Comparison of ENCODE assay signal across 1 cellular context in the genomic region with DNA sequence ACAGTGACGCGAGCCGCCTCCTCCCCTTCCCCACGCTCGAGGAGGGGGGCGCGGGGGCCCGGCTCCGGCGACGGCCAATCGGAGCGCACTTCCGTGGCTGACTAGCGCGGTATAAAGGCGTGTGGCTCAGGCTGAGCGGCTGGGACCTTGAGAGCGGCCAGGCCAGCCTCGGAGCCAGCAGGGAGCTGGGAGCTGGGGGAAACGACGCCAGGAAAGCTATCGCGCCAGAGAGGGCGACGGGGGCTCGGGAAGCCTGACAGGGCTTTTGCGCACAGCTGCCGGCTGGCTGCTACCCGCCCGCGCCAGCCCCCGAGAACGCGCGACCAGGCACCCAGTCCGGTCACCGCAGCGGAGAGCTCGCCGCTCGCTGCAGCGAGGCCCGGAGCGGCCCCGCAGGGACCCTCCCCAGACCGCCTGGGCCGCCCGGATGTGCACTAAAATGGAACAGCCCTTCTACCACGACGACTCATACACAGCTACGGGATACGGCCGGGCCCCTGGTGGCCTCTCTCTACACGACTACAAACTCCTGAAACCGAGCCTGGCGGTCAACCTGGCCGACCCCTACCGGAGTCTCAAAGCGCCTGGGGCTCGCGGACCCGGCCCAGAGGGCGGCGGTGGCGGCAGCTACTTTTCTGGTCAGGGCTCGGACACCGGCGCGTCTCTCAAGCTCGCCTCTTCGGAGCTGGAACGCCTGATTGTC.
TF ChIP-seq lines count a peak whose summit lies in the region.

A gene (plus strand): TSS at position 142 of the 703 bp plus-strand sequence. CDS start 286 bp downstream, at position 428.

TF ChIP-seq in HepG2, 621 proteins besides CTCF, POLR2A, EP300 and RAD21 (continued from another document and continues in another):
- no peak for TF ChIP-seq NFE2 (CRISPR knock-in tag; IDR thresholded peaks at IDR 0.05)
- TF ChIP-seq THYN1 (CRISPR knock-in tag; IDR thresholded peaks at IDR 0.05; ENCODE audit: borderline replicate concordance, low read depth) = no peak
- peak; percentile 99 for TF ChIP-seq SAP130 (CRISPR knock-in tag; IDR thresholded peaks at IDR 0.05; ENCODE audit: low read depth)
- TF ChIP-seq SP2 (CRISPR knock-in tag; IDR thresholded peaks at IDR 0.05) = no peak
- TF ChIP-seq GATA4 (IDR thresholded peaks at IDR 0.05; ENCODE audit: borderline replicate concordance, low read depth) = peak; percentile 93
- no peak for TF ChIP-seq ZNF296 (CRISPR knock-in tag; conservative IDR thresholded peaks at IDR 0.05)
- TF ChIP-seq, protein P1, sequence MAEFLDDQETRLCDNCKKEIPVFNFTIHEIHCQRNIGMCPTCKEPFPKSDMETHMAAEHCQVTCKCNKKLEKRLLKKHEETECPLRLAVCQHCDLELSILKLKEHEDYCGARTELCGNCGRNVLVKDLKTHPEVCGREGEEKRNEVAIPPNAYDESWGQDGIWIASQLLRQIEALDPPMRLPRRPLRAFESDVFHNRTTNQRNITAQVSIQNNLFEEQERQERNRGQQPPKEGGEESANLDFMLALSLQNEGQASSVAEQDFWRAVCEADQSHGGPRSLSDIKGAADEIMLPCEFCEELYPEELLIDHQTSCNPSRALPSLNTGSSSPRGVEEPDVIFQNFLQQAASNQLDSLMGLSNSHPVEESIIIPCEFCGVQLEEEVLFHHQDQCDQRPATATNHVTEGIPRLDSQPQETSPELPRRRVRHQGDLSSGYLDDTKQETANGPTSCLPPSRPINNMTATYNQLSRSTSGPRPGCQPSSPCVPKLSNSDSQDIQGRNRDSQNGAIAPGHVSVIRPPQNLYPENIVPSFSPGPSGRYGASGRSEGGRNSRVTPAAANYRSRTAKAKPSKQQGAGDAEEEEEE (CRISPR knock-in tag; IDR thresholded peaks at IDR 0.05; ENCODE audit: borderline replicate concordance) = no peak
- no peak for TF ChIP-seq HDAC6 (IDR thresholded peaks at IDR 0.05; ENCODE audit: low read depth, low read length)
- TF ChIP-seq, protein P2, sequence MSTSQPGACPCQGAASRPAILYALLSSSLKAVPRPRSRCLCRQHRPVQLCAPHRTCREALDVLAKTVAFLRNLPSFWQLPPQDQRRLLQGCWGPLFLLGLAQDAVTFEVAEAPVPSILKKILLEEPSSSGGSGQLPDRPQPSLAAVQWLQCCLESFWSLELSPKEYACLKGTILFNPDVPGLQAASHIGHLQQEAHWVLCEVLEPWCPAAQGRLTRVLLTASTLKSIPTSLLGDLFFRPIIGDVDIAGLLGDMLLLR (CRISPR knock-in tag; IDR thresholded peaks at IDR 0.05) = 0 out of 2 replicates have a peak, but pooled peaks have one; percentile 45
- peak; percentile 67; the same call in 1 of the 2 replicates for TF ChIP-seq ZNF451 (CRISPR knock-in tag; IDR thresholded peaks at IDR 0.05)
- peak; percentile 95 for TF ChIP-seq TSC22D2 (CRISPR knock-in tag; IDR thresholded peaks at IDR 0.05; ENCODE audit: borderline replicate concordance)
- no peak; the same call in 1 of the 2 replicates for TF ChIP-seq RNF2 (conservative IDR thresholded peaks at IDR 0.05; ENCODE audit: low read depth)
- no peak for TF ChIP-seq ZNF3 (CRISPR knock-in tag; IDR thresholded peaks at IDR 0.05)
- TF ChIP-seq ZBTB1 (CRISPR knock-in tag; IDR thresholded peaks at IDR 0.05; ENCODE audit: borderline replicate concordance) = peak; percentile 74; the same call in 1 of the 2 replicates
- TF ChIP-seq, protein P3, sequence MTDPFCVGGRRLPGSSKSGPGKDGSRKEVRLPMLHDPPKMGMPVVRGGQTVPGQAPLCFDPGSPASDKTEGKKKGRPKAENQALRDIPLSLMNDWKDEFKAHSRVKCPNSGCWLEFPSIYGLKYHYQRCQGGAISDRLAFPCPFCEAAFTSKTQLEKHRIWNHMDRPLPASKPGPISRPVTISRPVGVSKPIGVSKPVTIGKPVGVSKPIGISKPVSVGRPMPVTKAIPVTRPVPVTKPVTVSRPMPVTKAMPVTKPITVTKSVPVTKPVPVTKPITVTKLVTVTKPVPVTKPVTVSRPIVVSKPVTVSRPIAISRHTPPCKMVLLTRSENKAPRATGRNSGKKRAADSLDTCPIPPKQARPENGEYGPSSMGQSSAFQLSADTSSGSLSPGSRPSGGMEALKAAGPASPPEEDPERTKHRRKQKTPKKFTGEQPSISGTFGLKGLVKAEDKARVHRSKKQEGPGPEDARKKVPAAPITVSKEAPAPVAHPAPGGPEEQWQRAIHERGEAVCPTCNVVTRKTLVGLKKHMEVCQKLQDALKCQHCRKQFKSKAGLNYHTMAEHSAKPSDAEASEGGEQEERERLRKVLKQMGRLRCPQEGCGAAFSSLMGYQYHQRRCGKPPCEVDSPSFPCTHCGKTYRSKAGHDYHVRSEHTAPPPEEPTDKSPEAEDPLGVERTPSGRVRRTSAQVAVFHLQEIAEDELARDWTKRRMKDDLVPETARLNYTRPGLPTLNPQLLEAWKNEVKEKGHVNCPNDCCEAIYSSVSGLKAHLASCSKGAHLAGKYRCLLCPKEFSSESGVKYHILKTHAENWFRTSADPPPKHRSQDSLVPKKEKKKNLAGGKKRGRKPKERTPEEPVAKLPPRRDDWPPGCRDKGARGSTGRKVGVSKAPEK (CRISPR knock-in tag; IDR thresholded peaks at IDR 0.05; ENCODE audit: borderline replicate concordance) = no peak
- TF ChIP-seq ZNF674 (CRISPR knock-in tag; IDR thresholded peaks at IDR 0.05; ENCODE audit: low read depth) = 0 out of 2 replicates have a peak, but pooled peaks have one; percentile 56
- no peak for TF ChIP-seq NRL (CRISPR knock-in tag; IDR thresholded peaks at IDR 0.05; ENCODE audit: borderline replicate concordance)
- TF ChIP-seq RARG (CRISPR knock-in tag; IDR thresholded peaks at IDR 0.05; ENCODE audit: low read depth) = no peak
- TF ChIP-seq TCF7 (IDR thresholded peaks at IDR 0.05; ENCODE audit: low read depth) = no peak
- TF ChIP-seq, protein P4, sequence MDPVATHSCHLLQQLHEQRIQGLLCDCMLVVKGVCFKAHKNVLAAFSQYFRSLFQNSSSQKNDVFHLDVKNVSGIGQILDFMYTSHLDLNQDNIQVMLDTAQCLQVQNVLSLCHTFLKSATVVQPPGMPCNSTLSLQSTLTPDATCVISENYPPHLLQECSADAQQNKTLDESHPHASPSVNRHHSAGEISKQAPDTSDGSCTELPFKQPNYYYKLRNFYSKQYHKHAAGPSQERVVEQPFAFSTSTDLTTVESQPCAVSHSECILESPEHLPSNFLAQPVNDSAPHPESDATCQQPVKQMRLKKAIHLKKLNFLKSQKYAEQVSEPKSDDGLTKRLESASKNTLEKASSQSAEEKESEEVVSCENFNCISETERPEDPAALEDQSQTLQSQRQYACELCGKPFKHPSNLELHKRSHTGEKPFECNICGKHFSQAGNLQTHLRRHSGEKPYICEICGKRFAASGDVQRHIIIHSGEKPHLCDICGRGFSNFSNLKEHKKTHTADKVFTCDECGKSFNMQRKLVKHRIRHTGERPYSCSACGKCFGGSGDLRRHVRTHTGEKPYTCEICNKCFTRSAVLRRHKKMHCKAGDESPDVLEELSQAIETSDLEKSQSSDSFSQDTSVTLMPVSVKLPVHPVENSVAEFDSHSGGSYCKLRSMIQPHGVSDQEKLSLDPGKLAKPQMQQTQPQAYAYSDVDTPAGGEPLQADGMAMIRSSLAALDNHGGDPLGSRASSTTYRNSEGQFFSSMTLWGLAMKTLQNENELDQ (CRISPR knock-in tag; IDR thresholded peaks at IDR 0.05; ENCODE audit: borderline replicate concordance) = no peak
- peak; percentile 81; the same call in 1 of the 2 replicates for TF ChIP-seq SP4 (CRISPR knock-in tag; IDR thresholded peaks at IDR 0.05)
- TF ChIP-seq KLF16 (CRISPR knock-in tag; IDR thresholded peaks at IDR 0.05) = peak in 1 of 2 experiments; percentile 97; a peak in 1 of 4 replicates
- TF ChIP-seq HOXA3 (CRISPR knock-in tag; IDR thresholded peaks at IDR 0.05) = peak; percentile 83
- no peak for TF ChIP-seq ZNF790 (CRISPR knock-in tag; IDR thresholded peaks at IDR 0.05; ENCODE audit: borderline replicate concordance)
- peak; percentile 91 for TF ChIP-seq ETV6 (CRISPR knock-in tag; conservative IDR thresholded peaks at IDR 0.05)
- TF ChIP-seq, protein P5, sequence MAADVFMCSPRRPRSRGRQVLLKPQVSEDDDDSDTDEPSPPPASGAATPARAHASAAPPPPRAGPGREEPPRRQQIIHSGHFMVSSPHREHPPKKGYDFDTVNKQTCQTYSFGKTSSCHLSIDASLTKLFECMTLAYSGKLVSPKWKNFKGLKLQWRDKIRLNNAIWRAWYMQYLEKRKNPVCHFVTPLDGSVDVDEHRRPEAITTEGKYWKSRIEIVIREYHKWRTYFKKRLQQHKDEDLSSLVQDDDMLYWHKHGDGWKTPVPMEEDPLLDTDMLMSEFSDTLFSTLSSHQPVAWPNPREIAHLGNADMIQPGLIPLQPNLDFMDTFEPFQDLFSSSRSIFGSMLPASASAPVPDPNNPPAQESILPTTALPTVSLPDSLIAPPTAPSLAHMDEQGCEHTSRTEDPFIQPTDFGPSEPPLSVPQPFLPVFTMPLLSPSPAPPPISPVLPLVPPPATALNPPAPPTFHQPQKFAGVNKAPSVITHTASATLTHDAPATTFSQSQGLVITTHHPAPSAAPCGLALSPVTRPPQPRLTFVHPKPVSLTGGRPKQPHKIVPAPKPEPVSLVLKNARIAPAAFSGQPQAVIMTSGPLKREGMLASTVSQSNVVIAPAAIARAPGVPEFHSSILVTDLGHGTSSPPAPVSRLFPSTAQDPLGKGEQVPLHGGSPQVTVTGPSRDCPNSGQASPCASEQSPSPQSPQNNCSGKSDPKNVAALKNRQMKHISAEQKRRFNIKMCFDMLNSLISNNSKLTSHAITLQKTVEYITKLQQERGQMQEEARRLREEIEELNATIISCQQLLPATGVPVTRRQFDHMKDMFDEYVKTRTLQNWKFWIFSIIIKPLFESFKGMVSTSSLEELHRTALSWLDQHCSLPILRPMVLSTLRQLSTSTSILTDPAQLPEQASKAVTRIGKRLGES (CRISPR knock-in tag; IDR thresholded peaks at IDR 0.05; ENCODE audit: borderline replicate concordance) = no peak
- TF ChIP-seq, protein P6, sequence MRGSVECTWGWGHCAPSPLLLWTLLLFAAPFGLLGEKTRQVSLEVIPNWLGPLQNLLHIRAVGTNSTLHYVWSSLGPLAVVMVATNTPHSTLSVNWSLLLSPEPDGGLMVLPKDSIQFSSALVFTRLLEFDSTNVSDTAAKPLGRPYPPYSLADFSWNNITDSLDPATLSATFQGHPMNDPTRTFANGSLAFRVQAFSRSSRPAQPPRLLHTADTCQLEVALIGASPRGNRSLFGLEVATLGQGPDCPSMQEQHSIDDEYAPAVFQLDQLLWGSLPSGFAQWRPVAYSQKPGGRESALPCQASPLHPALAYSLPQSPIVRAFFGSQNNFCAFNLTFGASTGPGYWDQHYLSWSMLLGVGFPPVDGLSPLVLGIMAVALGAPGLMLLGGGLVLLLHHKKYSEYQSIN (CRISPR knock-in tag; IDR thresholded peaks at IDR 0.05; ENCODE audit: borderline replicate concordance) = no peak; the same call in 1 of the 2 replicates
- TF ChIP-seq MXD4 (CRISPR knock-in tag; IDR thresholded peaks at IDR 0.05) = peak; percentile 69; the same call in 1 of the 2 replicates
- TF ChIP-seq EEA1 (CRISPR knock-in tag; IDR thresholded peaks at IDR 0.05; ENCODE audit: borderline replicate concordance) = peak; percentile 48; the same call in 1 of the 2 replicates
- TF ChIP-seq CENPT (CRISPR knock-in tag; IDR thresholded peaks at IDR 0.05; ENCODE audit: low read depth) = no peak
- TF ChIP-seq ZFP36L2 (CRISPR knock-in tag; IDR thresholded peaks at IDR 0.05) = peak; percentile 57; the same call in 1 of the 2 replicates
- TF ChIP-seq HOXA7 (CRISPR knock-in tag; IDR thresholded peaks at IDR 0.05) = no peak
- no peak for TF ChIP-seq MBD4 (IDR thresholded peaks at IDR 0.05; ENCODE audit: borderline replicate concordance, low read length)
- TF ChIP-seq ZNF782 (CRISPR knock-in tag; IDR thresholded peaks at IDR 0.05; ENCODE audit: borderline replicate concordance) = no peak
- peak; percentile 93; the same call in 1 of the 2 replicates for TF ChIP-seq MEIS2 (CRISPR knock-in tag; IDR thresholded peaks at IDR 0.05)
- TF ChIP-seq, protein P7, sequence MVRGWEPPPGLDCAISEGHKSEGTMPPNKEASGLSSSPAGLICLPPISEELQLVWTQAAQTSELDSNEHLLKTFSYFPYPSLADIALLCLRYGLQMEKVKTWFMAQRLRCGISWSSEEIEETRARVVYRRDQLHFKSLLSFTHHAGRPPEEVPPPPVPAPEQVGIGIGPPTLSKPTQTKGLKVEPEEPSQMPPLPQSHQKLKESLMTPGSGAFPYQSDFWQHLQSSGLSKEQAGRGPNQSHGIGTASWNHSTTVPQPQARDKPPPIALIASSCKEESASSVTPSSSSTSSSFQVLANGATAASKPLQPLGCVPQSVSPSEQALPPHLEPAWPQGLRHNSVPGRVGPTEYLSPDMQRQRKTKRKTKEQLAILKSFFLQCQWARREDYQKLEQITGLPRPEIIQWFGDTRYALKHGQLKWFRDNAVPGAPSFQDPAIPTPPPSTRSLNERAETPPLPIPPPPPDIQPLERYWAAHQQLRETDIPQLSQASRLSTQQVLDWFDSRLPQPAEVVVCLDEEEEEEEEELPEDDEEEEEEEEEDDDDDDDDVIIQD (CRISPR knock-in tag; IDR thresholded peaks at IDR 0.05; ENCODE audit: low read depth) = no peak
- TF ChIP-seq TP53 (CRISPR knock-in tag; conservative IDR thresholded peaks at IDR 0.05) = no peak
- TF ChIP-seq RFXAP (CRISPR knock-in tag; IDR thresholded peaks at IDR 0.05; ENCODE audit: borderline replicate concordance) = peak; percentile 75; the same call in 1 of the 2 replicates
- TF ChIP-seq, protein P8, sequence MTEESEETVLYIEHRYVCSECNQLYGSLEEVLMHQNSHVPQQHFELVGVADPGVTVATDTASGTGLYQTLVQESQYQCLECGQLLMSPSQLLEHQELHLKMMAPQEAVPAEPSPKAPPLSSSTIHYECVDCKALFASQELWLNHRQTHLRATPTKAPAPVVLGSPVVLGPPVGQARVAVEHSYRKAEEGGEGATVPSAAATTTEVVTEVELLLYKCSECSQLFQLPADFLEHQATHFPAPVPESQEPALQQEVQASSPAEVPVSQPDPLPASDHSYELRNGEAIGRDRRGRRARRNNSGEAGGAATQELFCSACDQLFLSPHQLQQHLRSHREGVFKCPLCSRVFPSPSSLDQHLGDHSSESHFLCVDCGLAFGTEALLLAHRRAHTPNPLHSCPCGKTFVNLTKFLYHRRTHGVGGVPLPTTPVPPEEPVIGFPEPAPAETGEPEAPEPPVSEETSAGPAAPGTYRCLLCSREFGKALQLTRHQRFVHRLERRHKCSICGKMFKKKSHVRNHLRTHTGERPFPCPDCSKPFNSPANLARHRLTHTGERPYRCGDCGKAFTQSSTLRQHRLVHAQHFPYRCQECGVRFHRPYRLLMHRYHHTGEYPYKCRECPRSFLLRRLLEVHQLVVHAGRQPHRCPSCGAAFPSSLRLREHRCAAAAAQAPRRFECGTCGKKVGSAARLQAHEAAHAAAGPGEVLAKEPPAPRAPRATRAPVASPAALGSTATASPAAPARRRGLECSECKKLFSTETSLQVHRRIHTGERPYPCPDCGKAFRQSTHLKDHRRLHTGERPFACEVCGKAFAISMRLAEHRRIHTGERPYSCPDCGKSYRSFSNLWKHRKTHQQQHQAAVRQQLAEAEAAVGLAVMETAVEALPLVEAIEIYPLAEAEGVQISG (CRISPR knock-in tag; IDR thresholded peaks at IDR 0.05) = peak; percentile 85
- peak; percentile 10; the same call in 1 of the 2 replicates for TF ChIP-seq ZNF556 (CRISPR knock-in tag; IDR thresholded peaks at IDR 0.05; ENCODE audit: borderline replicate concordance)
- no peak for TF ChIP-seq ZNF10 (CRISPR knock-in tag; IDR thresholded peaks at IDR 0.05; ENCODE audit: borderline replicate concordance, low read depth)
- TF ChIP-seq DNMT1 (CRISPR knock-in tag; IDR thresholded peaks at IDR 0.05) = peak; percentile 86
- TF ChIP-seq PHF8 (CRISPR knock-in tag; IDR thresholded peaks at IDR 0.05) = peak; percentile 70
- peak; percentile 76 for TF ChIP-seq ZBTB38 (CRISPR knock-in tag; IDR thresholded peaks at IDR 0.05)
- peak; percentile 68; the same call in 1 of the 2 replicates for TF ChIP-seq ZNF766 (CRISPR knock-in tag; IDR thresholded peaks at IDR 0.05; ENCODE audit: borderline replicate concordance)
- no peak for TF ChIP-seq SIX1 (CRISPR knock-in tag; IDR thresholded peaks at IDR 0.05; ENCODE audit: borderline replicate concordance)
- no peak for TF ChIP-seq MBNL3 (CRISPR knock-in tag; conservative IDR thresholded peaks at IDR 0.05)
- TF ChIP-seq MLLT10 (CRISPR knock-in tag; IDR thresholded peaks at IDR 0.05) = no peak
- no peak for TF ChIP-seq IKZF1 (IDR thresholded peaks at IDR 0.05)
